ENCODE assay signal across 8 cellular contexts in the genomic region with DNA sequence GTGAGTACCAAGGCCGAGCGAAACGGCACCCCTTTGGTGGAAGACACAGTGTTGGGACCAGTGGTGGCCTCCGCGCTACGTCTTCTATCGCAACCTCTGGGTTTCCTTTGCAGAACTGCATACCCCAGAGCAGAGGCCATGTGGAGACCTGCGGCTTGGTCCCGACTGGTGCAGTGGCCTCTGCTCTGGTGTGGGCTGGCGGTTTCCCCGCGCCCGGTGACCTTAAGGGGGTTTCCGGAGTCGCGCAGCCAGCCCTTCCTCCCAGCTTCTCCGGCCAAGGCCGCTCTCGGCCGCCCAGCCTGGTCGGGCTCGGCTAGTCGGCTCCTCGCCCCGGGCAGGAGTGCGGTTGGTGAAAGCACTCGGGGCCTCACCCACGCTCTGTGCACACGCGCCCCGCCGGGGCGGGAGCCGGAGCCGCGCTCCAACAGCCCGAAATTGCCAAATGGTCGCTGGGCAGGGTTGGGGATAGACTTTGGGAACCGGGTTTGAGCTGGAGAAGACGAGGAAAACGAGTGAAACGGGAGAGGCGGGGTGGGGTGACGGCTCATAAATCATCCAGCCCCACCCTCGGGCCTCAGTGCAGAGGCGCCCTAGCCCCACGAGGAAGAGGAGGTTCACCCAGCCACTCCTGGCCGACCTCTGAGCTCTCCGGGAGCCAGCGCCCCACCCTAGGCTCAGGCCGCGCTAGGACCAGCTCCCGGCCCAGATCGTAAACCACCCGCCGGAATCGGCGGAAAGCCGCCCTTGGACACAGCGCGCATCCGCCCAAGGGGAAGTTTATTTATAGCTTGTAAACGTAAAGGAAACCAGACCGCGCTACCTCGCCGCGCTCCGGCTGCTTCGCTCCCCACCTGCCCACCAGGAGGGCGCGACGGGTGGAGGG.
DNase-seq lines count a peak whose midpoint lies in the region; ATAC-seq and TF ChIP-seq lines count a peak whose summit lies in the region.

No MANE protein-coding gene starts in this region.

- H3K9ac ChIP-seq in SU-DHL-6 (ENCODE audit: low read length) (peak overlapping the region; percentile 44; the same call in 1 of the 2 replicates), colonic mucosa (ENCODE audit: low read depth in 2 of 2, low read length in 2 of 2) (peak overlapping the region; percentile 57 to 79)

- peak overlapping the region; percentile 63 for H3K4me2 ChIP-seq in SU-DHL-6 (ENCODE audit: low read depth, low read length, poor library complexity, severe bottlenecking)

- no peaks in the 10 kb centered on the region for H3K27me3 ChIP-seq in SU-DHL-6 (ENCODE audit: low read length)
- peaks cover 28% of the 10 kb centered on the region for H3K27me3 ChIP-seq in colonic mucosa

- H3K27ac ChIP-seq in SU-DHL-6 (ENCODE audit: low read depth, low read length) (no peak overlapping the region), colonic mucosa (peak overlapping the region; percentile 95)

- TF ChIP-seq CTCF in SU-DHL-6 (IDR thresholded peaks at IDR 0.05; ENCODE audit: insufficient read depth, low read length, poor library complexity, severe bottlenecking): no peak
- no peak for TF ChIP-seq CTCF in colonic mucosa (IDR thresholded peaks at IDR 0.05)
- no peak for TF ChIP-seq CTCF in lower leg skin (IDR thresholded peaks at IDR 0.05)

- H3K4me1 ChIP-seq in colonic mucosa: no peaks in the 10 kb centered on the region

- H3K4me3 Mint-ChIP-seq in stimulated activated naive CD8-positive, alpha-beta T cell treated with anti-CD3 and anti-CD28 coated beads, Interleukin-15, amount 100 ng/mL, for 72 hours: peak overlapping the region; percentile 82 to 88

- peak overlapping the region; percentile 45 for H3K4me3 ChIP-seq in SU-DHL-6 (ENCODE audit: insufficient read depth, low read length, poor library complexity, severe bottlenecking)
- peak overlapping the region; percentile 43 for H3K4me3 ChIP-seq in colonic mucosa
- peak overlapping the region; percentile 9 for H3K4me3 ChIP-seq in lower leg skin (ENCODE audit: low read depth, poor library complexity, severe bottlenecking)

- H3K4me1 Mint-ChIP-seq in stimulated activated naive CD8-positive, alpha-beta T cell treated with anti-CD3 and anti-CD28 coated beads, Interleukin-15, amount 100 ng/mL, for 72 hours: peaks cover 48% of the 10 kb centered on the region

- in situ Hi-C loops in KBM-7 (cut with MboI; ENCODE audit: low pct_unique_long_range_greater_than_20kb, low sequenced_read_pairs): no loop called here

- no peaks in the 10 kb centered on the region for H3K79me2 ChIP-seq in SU-DHL-6 (ENCODE audit: insufficient read depth, low read length)

- H3K27me3 Mint-ChIP-seq in stimulated activated naive CD8-positive, alpha-beta T cell treated with anti-CD3 and anti-CD28 coated beads, Interleukin-15, amount 100 ng/mL, for 72 hours: peaks cover 6% of the 10 kb centered on the region

- no peaks in the 10 kb centered on the region for H3K9me3 Mint-ChIP-seq in stimulated activated naive CD8-positive, alpha-beta T cell treated with anti-CD3 and anti-CD28 coated beads, Interleukin-15, amount 100 ng/mL, for 72 hours

- intact Hi-C loops in colonic mucosa (cut with DNase I): loop anchor here (10.0 kb wide), 2 partner anchors 82 to 162 kb away; a partner anchor contains a TSS
- intact Hi-C loops in lower leg skin (cut with DNase I; ENCODE audit: low total_unique reads): loop anchor here (5.0 kb wide), 1 partner anchor 159 kb away; no protein-coding TSS in a partner anchor

- no peaks in the 10 kb centered on the region for H3K36me3 ChIP-seq in SU-DHL-6 (ENCODE audit: low read length)
- H3K36me3 ChIP-seq in colonic mucosa: no peaks in the 10 kb centered on the region

- no peaks in the 10 kb centered on the region for H3K9me2 ChIP-seq in SU-DHL-6 (replicated peaks; ENCODE audit: insufficient read depth, low read length)

- ATAC-seq in GM19372 (IDR thresholded peaks at IDR 0.05; ENCODE audit: low read depth, unreplicated experiment): peak; percentile 42
- peak; percentile 53 for ATAC-seq in stimulated activated naive CD8-positive, alpha-beta T cell treated with anti-CD3 and anti-CD28 coated beads, Interleukin-15, amount 100 ng/mL, for 72 hours

- no peaks in the 10 kb centered on the region for H3F3A ChIP-seq in SU-DHL-6 (ENCODE audit: insufficient read depth)

- peak overlapping the region in 1 of 2 donors; percentile 88 for H3K27ac Mint-ChIP-seq in stimulated activated naive CD8-positive, alpha-beta T cell treated with anti-CD3 and anti-CD28 coated beads, Interleukin-15, amount 100 ng/mL, for 72 hours

- no peak overlapping the region for H2AFZ ChIP-seq in SU-DHL-6 (ENCODE audit: low read depth, low read length, severe bottlenecking)

- no peaks in the 10 kb centered on the region for H3K9me3 ChIP-seq in SU-DHL-6 (ENCODE audit: insufficient read depth, low read length)
- H3K9me3 ChIP-seq in colonic mucosa: no peaks in the 10 kb centered on the region

- peak; percentile 59 for DNase-seq in COR-L47 (lab: John Stamatoyannopoulos, UW)
- DNase-seq in KBM-7: peak; percentile 92
- DNase-seq in colonic mucosa: peak; percentile 90
- peak; percentile 40 to 92 for DNase-seq in lower leg skin (ENCODE audit: low spot score in 2 of 2)
- peak; percentile 38 to 52 for DNase-seq in stimulated activated naive CD8-positive, alpha-beta T cell treated with anti-CD3 and anti-CD28 coated beads, Interleukin-15, amount 100 ng/mL, for 72 hours
- no peak for DNase-seq in NCI-H1436 treated with DMSO at 0.1 percent for 48 hours (lab: John Stamatoyannopoulos, UW)

- no peaks in the 10 kb centered on the region for H4K20me1 ChIP-seq in SU-DHL-6 (ENCODE audit: low read depth, low read length)

- no peak for TF ChIP-seq POLR2A in lower leg skin (IDR thresholded peaks at IDR 0.05)

- WGBS in lower leg skin, 2 donors: 1 to 6% methylated on average over 28 to 60 of the region's 73 CpGs
